10 cellular contexts compared by ENCODE assay signal in the genomic region with DNA sequence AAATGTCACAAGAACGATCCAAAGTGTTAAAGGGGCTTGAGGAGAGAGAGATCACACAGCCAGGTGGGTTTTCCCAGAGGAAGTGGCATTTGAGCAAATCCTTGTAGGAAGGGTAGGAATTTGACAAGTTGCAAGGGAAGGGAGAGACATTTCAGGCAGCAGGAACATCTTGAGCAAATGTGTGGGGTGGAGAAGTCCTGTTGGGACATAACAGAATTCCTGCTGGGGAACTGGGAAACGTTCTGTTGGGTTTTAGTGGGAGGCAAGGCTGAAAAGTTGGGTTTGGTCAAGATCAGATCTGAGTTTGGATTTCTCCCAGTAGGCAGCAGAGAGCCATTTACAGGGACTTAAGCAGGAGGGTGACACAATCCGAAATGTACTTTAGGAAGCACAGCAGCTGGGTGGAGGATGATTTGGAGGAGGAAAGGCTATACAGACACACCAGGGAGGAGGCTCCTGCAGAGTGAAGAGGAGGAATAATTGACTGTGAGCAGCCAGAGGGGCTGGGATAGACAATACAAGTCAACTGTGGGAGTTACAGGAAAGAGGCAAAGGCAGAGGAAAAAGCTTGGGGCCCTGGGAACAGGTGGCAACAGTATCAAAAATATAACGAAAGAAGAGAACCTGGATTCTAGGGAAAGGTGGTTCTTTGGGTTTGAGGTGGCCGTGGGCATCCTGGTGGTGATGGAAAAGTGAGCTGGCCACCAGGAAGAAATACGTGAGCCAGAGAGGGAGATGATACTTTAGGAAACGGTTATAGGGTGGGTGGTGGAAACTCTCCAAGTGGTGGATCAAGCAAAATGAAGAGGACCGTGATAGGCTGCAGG. TPM values are rescaled to one million over a fixed set of nuclear protein-coding genes. Genes with fewer than 3 reads are reported as not detected.
DNase-seq lines count a peak whose midpoint lies in the region; ATAC-seq and TF ChIP-seq lines count a peak whose summit lies in the region.
"Had no signal": no experiment of that assay in that cellular context is flagged by ENCODE, and none has a peak within 500 bp of the region (broad histone marks: within the 10 kb centered on the region; RNA-seq: fewer than 3 reads in every experiment).

No MANE protein-coding gene starts in this region.

- peaks cover 36% of the 10 kb centered on the region for H3K4me1 Mint-ChIP-seq in stimulated activated naive CD8-positive, alpha-beta T cell treated with anti-CD3 and anti-CD28 coated beads, Interleukin-15, Interleukin-2, amounts not matched to agents 100 ng/mL and 50 ng/mL, for 24 hours (ENCODE audit: low read depth)
- H3K4me1 Mint-ChIP-seq in brain = peaks cover 26% of the 10 kb centered on the region

- H3K27ac Mint-ChIP-seq in stimulated activated naive CD8-positive, alpha-beta T cell treated with anti-CD3 and anti-CD28 coated beads, Interleukin-15, Interleukin-2, amounts not matched to agents 100 ng/mL and 50 ng/mL, for 24 hours = no peak overlapping the region
- peak overlapping the region in 4 of 5 experiments; percentile 14 to 94 (median 94) for H3K27ac Mint-ChIP-seq in brain

- H3K27ac ChIP-seq in muscle layer of colon (ENCODE audit: low read depth, low read length) = peak overlapping the region; percentile 95

- ATAC-seq in stimulated activated naive CD8-positive, alpha-beta T cell treated with anti-CD3 and anti-CD28 coated beads, Interleukin-15, Interleukin-2, amounts not matched to agents 100 U/mL and 50 U/mL, for 24 hours = no peak
- ATAC-seq in HG03520 (IDR thresholded peaks at IDR 0.05; ENCODE audit: unreplicated experiment) = no peak

- H3K9me3 ChIP-seq in muscle layer of colon (ENCODE audit: low read length) = no peaks in the 10 kb centered on the region

- no peak for TF ChIP-seq CTCF in brain (conservative IDR thresholded peaks at IDR 0.05)

- peak overlapping the region in 1 of 2 donors; percentile 89 for H3K4me3 ChIP-seq in muscle layer of colon (ENCODE audit: low read depth in 1 of 2, low read length in 2 of 2)

- no peaks in the 10 kb centered on the region for H3K36me3 Mint-ChIP-seq in stimulated activated naive CD8-positive, alpha-beta T cell treated with anti-CD3 and anti-CD28 coated beads, Interleukin-15, Interleukin-2, amounts not matched to agents 100 ng/mL and 50 ng/mL, for 24 hours (ENCODE audit: low read depth)
- H3K36me3 Mint-ChIP-seq in brain = peaks cover under 1% of the 10 kb centered on the region
- H3K36me3 Mint-ChIP-seq: activated naive CD8-positive, alpha-beta T cell had no signal

- DNase-seq in stimulated activated naive CD8-positive, alpha-beta T cell treated with anti-CD3 and anti-CD28 coated beads, Interleukin-15, Interleukin-2, amounts not matched to agents 100 U/mL and 50 U/mL, for 24 hours = no peak
- DNase-seq in AG08395 (ENCODE audit: low spot score) (no peak), NCI-H2196 (lab: John Stamatoyannopoulos, UW; ENCODE audit: unreplicated experiment) (no peak), NCI-H1048 (lab: John Stamatoyannopoulos, UW) (no peak)
- DNase-seq: NCI-H1694 had no signal

- H3K9me3 Mint-ChIP-seq in stimulated activated naive CD8-positive, alpha-beta T cell treated with anti-CD3 and anti-CD28 coated beads, Interleukin-15, Interleukin-2, amounts not matched to agents 100 ng/mL and 50 ng/mL, for 24 hours = no peaks in the 10 kb centered on the region
- H3K9me3 Mint-ChIP-seq in brain = peaks cover 0 to 3% (median 0%) of the 10 kb centered on the region in 5 experiments

- no peaks in the 10 kb centered on the region for H3K27me3 ChIP-seq in muscle layer of colon (ENCODE audit: control insufficient read depth in 1 of 2, insufficient read depth in 2 of 2, low read length in 2 of 2)

- H3K4me1 ChIP-seq in muscle layer of colon (ENCODE audit: insufficient read depth, low read length) = peaks cover 19% of the 10 kb centered on the region

- H3K4me3 Mint-ChIP-seq in stimulated activated naive CD8-positive, alpha-beta T cell treated with anti-CD3 and anti-CD28 coated beads, Interleukin-15, Interleukin-2, amounts not matched to agents 100 ng/mL and 50 ng/mL, for 24 hours = peak overlapping the region; percentile 80
- peak overlapping the region; percentile 88 to 92 (median 90) for H3K4me3 Mint-ChIP-seq in brain

- no peaks in the 10 kb centered on the region for H3K36me3 ChIP-seq in muscle layer of colon (ENCODE audit: insufficient read depth, low read length)

- H3K9ac ChIP-seq in muscle layer of colon (ENCODE audit: low read length) = peak overlapping the region; percentile 92

- H3K27me3 Mint-ChIP-seq in stimulated activated naive CD8-positive, alpha-beta T cell treated with anti-CD3 and anti-CD28 coated beads, Interleukin-15, Interleukin-2, amounts not matched to agents 100 ng/mL and 50 ng/mL, for 24 hours = peaks cover 22% of the 10 kb centered on the region
- peaks cover 14% of the 10 kb centered on the region for H3K27me3 Mint-ChIP-seq in brain

RNA-seq across cellular contexts. Expression of gene ZSWIM6, which starts 3.1 kb away (rescaled TPM):
- 11.0 TPM for polyA plus RNA-seq in brain (ENCODE audit: insufficient read depth, low read depth, low replicate concordance)
